8 cellular contexts compared by ENCODE assay signal in genomic region chr17:19513897-19514488, GRCh38. TPM values are rescaled to one million over a fixed set of nuclear protein-coding genes. Genes with fewer than 3 reads are reported as not detected.
DNase-seq lines count a peak whose midpoint lies in the region; ATAC-seq and TF ChIP-seq lines count a peak whose summit lies in the region.

No MANE protein-coding gene starts in this region.

- H3K4me3 Mint-ChIP-seq in chondrocyte (ENCODE audit: unreplicated experiment), result peak overlapping the region; percentile 49

- H3K27me3 Mint-ChIP-seq in chondrocyte (ENCODE audit: low read depth), result no peaks in the 10 kb centered on the region

- H3K27ac ChIP-seq in layer of hippocampus (ENCODE audit: low read depth, low read length), result peak overlapping the region; percentile 13

- peak; percentile 99 for TF ChIP-seq CTCF in chondrocyte (IDR thresholded peaks at IDR 0.05)

- ATAC-seq in HG03469 (IDR thresholded peaks at IDR 0.05; ENCODE audit: unreplicated experiment), result no peak

- no peaks in the 10 kb centered on the region for H3K27me3 ChIP-seq in layer of hippocampus (ENCODE audit: control insufficient read depth, insufficient read depth, low read length)

- peaks cover 17% of the 10 kb centered on the region for H3K4me1 Mint-ChIP-seq in chondrocyte (ENCODE audit: low read depth)

- H3K9me3 Mint-ChIP-seq in chondrocyte (ENCODE audit: low read depth), result no peaks in the 10 kb centered on the region

- no peaks in the 10 kb centered on the region for H3K36me3 Mint-ChIP-seq in chondrocyte (ENCODE audit: low read depth)

- peak overlapping the region; percentile 83 for H3K27ac Mint-ChIP-seq in chondrocyte (ENCODE audit: unreplicated experiment)

- DNase-seq in SIG-M5 treated with dmso at 0.1 percent for 504 hours (lab: John Stamatoyannopoulos, UW; ENCODE audit: unreplicated experiment), result peak; percentile 64
- no peak for DNase-seq in SIG-M5 (lab: John Stamatoyannopoulos, UW)
- peak; percentile 17 for DNase-seq in NCI-H2227 treated with DMSO at 0.1 percent for 48 hours (lab: John Stamatoyannopoulos, UW)
- peak; percentile 69 for DNase-seq in activated CD4-positive, CD25-positive, alpha-beta regulatory T cell treated with anti-CD3 and anti-CD28 coated beads, Interleukin-2, amount 50 U/mL, for 72 hours
- no peak for DNase-seq in chondrocyte (ENCODE audit: low spot score)
- DNase-seq in stimulated activated CD4-positive, alpha-beta T cell treated with anti-CD3 and anti-CD28 coated beads, Interleukin-2, amount 100 ng/mL, for 4 hours (ENCODE audit: low read depth), result peak; percentile 49

RNA-seq across cellular contexts. Expression of gene SLC47A1, which starts 19.7 kb away (rescaled TPM):
- total RNA-seq in chondrocyte, result 1.7 to 4.9 TPM (median 2.0 TPM) in 3 replicates

Comparison
In these comparisons a context has a peak if more than half of its experiments do, and no peak if none do; other contexts are left out.
1. DNase-seq: peak in SIG-M5 treated with dmso at 0.1 percent for 504 hours (single experiment), NCI-H2227 treated with DMSO at 0.1 percent for 48 hours (single experiment), activated CD4-positive, CD25-positive, alpha-beta regulatory T cell treated with anti-CD3 and anti-CD28 coated beads, Interleukin-2, amount 50 U/mL, for 72 hours (single experiment) and stimulated activated CD4-positive, alpha-beta T cell treated with anti-CD3 and anti-CD28 coated beads, Interleukin-2, amount 100 ng/mL, for 4 hours (single experiment); none in SIG-M5 (single experiment) and chondrocyte (single experiment).